In genomic region chr1:151049458-151049857, GRCh38 we compare ENCODE assay signal across 1 cellular context.
TF ChIP-seq lines count a peak whose summit lies in the region.

No MANE protein-coding gene starts in this region.

TF ChIP-seq in endothelial cell of umbilical vein, 7 proteins besides CTCF, POLR2A, EP300 and RAD21:
- TF ChIP-seq POLR2AphosphoS5 (IDR thresholded peaks at IDR 0.05; ENCODE audit: insufficient read depth, low read depth, low read length) (no peak), EZH2 (IDR thresholded peaks at IDR 0.05; ENCODE audit: borderline replicate concordance, low read depth, low read length, severe bottlenecking) (no peak), MAX (IDR thresholded peaks at IDR 0.05; ENCODE audit: insufficient read depth, insufficient read length) (no peak), FOS (IDR thresholded peaks at IDR 0.05; ENCODE audit: borderline replicate concordance, insufficient read depth, low read length) (no peak), JUN (IDR thresholded peaks at IDR 0.05; ENCODE audit: borderline replicate concordance, insufficient read depth, insufficient read length, low read depth) (no peak), MYC (IDR thresholded peaks at IDR 0.05; ENCODE audit: low read depth, low read length) (no peak), GATA2 (IDR thresholded peaks at IDR 0.05; ENCODE audit: insufficient read depth, insufficient read length, low read depth, low read length) (no peak)
